In the genomic region with DNA sequence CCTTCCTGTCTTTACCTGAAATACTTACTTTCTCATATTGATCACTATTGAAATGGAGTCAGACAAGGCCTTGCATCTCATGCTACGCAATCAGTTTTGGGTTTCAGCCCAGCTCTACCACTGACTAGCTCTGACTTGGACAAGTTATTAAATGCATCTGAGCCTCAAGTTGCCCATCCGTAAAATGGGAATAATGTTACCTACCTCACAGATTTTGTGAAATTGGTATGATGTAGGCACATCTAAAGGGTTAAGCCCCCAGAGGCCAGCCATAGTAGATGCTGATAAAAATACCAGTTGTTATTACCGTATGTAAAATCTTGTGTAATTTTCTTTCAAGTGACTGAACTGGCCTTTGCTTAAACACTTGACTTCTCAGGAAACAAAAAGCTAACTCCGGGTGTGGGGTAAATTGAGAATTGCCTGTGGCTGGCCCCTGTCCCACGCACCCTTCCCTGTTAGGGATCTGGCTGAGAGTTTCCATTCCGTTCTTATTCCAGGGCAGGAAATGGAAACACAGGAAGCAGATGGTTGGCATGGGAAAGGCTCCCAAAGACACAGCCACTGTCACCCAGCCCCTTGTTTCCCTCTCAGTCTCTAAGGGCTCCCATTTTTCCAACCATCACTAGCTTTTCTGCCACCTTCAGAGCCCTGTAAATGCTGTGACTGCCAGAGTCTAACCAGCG, we compare ENCODE assay signal across 14 cellular contexts. TPM values are rescaled to one million over a fixed set of nuclear protein-coding genes. Genes with fewer than 3 reads are reported as not detected.
DNase-seq lines count a peak whose midpoint lies in the region; ATAC-seq and TF ChIP-seq lines count a peak whose summit lies in the region.
"Had no signal": no experiment of that assay in that cellular context is flagged by ENCODE, and none has a peak within 500 bp of the region (broad histone marks: within the 10 kb centered on the region; RNA-seq: fewer than 3 reads in every experiment).

No MANE protein-coding gene starts in this region.

- H3K27ac ChIP-seq in heart left ventricle, result peak overlapping the region; percentile 29 to 98 (median 94)
- peak overlapping the region; percentile 43 to 78 for H3K27ac ChIP-seq in left lung
- H3K27ac ChIP-seq in body of pancreas, result peak overlapping the region in 2 of 4 donors; percentile 5 to 80

- ATAC-seq in heart left ventricle, result no peak
- ATAC-seq in left lung, result peak; percentile 17
- no peak for ATAC-seq in HG03469 (IDR thresholded peaks at IDR 0.05; ENCODE audit: unreplicated experiment)
- ATAC-seq in body of pancreas, result no peak

- no peaks in the 10 kb centered on the region for H3K9me3 ChIP-seq in heart left ventricle
- H3K9me3 ChIP-seq in left lung, result no peaks in the 10 kb centered on the region
- no peaks in the 10 kb centered on the region for H3K9me3 ChIP-seq in body of pancreas
- H3K9me3 ChIP-seq: HAP-1 had no signal

- no peak for TF ChIP-seq POLR2A in heart left ventricle (IDR thresholded peaks at IDR 0.05)
- no peak for TF ChIP-seq POLR2A in body of pancreas (IDR thresholded peaks at IDR 0.05)

- DNase-seq in heart left ventricle (no peak), cardiac septum (ENCODE audit: low spot score) (no peak), left lung (no peak), type B pancreatic cell (ENCODE audit: extremely low spot score, unreplicated experiment) (no peak), body of pancreas (no peak), NCI-H345 treated with DMSO at 0.1 percent for 48 hours (lab: John Stamatoyannopoulos, UW; ENCODE audit: unreplicated experiment) (no peak)
- no peak for DNase-seq in activated T-helper 2 cell treated with anti-CD3 and anti-CD28 coated beads, Interferon-gamma antibody, Interleukin-2, Interleukin-4, amounts not matched to agents 10 μg/mL and 5 μg/mL and 100 μg/mL, durations not matched to agents 14 hours and 24 hours and 36 hours (ENCODE audit: low spot score)
- DNase-seq: amniotic stem cell; CD8-positive, alpha-beta T cell; endodermal cell; nephron progenitor cell; stimulated activated naive CD4-positive, alpha-beta T cell treated with Interleukin-2 at 50 U/mL for 16 hours had no signal

- H3K36me3 Mint-ChIP-seq in activated T-helper 2 cell treated with anti-CD3 and anti-CD28 coated beads, Interferon-gamma antibody, Interleukin-2, Interleukin-4, amounts not matched to agents 10 μg/mL and 5 μg/mL and 100 μg/mL, durations not matched to agents 14 hours and 24 hours and 36 hours (ENCODE audit: low read depth), result peaks cover 98% of the 10 kb centered on the region
- peaks cover 21% of the 10 kb centered on the region for H3K36me3 Mint-ChIP-seq in type B pancreatic cell

- H3K4me1 ChIP-seq in heart left ventricle, result peaks cover 29 to 100% (median 86%) of the 10 kb centered on the region in 12 donors
- H3K4me1 ChIP-seq in left lung, result peaks cover 47 to 88% of the 10 kb centered on the region in 2 donors
- peaks cover 38% of the 10 kb centered on the region for H3K4me1 ChIP-seq in body of pancreas
- H3K4me1 ChIP-seq: HAP-1 had no signal

- peak overlapping the region; percentile 96 for H3K4me3 Mint-ChIP-seq in activated T-helper 2 cell treated with anti-CD3 and anti-CD28 coated beads, Interferon-gamma antibody, Interleukin-2, Interleukin-4, amounts not matched to agents 10 μg/mL and 5 μg/mL and 100 μg/mL, durations not matched to agents 14 hours and 24 hours and 36 hours (ENCODE audit: low read depth)
- no peak overlapping the region for H3K4me3 Mint-ChIP-seq in type B pancreatic cell
- H3K4me3 Mint-ChIP-seq: CD8-positive, alpha-beta T cell; endodermal cell; nephron progenitor cell had no signal

- TF ChIP-seq CTCF in heart left ventricle (IDR thresholded peaks at IDR 0.05) (no peak), left lung (IDR thresholded peaks at IDR 0.05) (no peak), type B pancreatic cell (conservative IDR thresholded peaks at IDR 0.05) (no peak), body of pancreas (IDR thresholded peaks at IDR 0.05) (no peak)

- H3K27me3 ChIP-seq in heart left ventricle (no peaks in the 10 kb centered on the region), left lung (no peaks in the 10 kb centered on the region), body of pancreas (no peaks in the 10 kb centered on the region)

- H3K36me3 ChIP-seq in heart left ventricle (peaks cover 0 to 58% (median 30%) of the 10 kb centered on the region in 9 donors), left lung (peaks cover 0 to 37% of the 10 kb centered on the region in 2 donors), body of pancreas (replicated peaks in 1 of 2; ENCODE audit: insufficient read depth in 1 of 2, low read depth in 2 of 2) (no peaks in the 10 kb centered on the region)
- H3K36me3 ChIP-seq: HAP-1 had no signal

- H3K4me3 ChIP-seq in heart left ventricle (no peak overlapping the region), left lung (no peak overlapping the region), body of pancreas (no peak overlapping the region)
- H3K4me3 ChIP-seq: HAP-1 had no signal

- peak overlapping the region; percentile 81 for H3K27ac Mint-ChIP-seq in activated T-helper 2 cell treated with anti-CD3 and anti-CD28 coated beads, Interferon-gamma antibody, Interleukin-2, Interleukin-4, amounts not matched to agents 10 μg/mL and 5 μg/mL and 100 μg/mL, durations not matched to agents 14 hours and 24 hours and 36 hours
- H3K27ac Mint-ChIP-seq in type B pancreatic cell, result peak overlapping the region; percentile 42
- H3K27ac Mint-ChIP-seq: endodermal cell, nephron progenitor cell had no signal

- no peaks in the 10 kb centered on the region for H3K27me3 Mint-ChIP-seq in activated T-helper 2 cell treated with anti-CD3 and anti-CD28 coated beads, Interferon-gamma antibody, Interleukin-2, Interleukin-4, amounts not matched to agents 10 μg/mL and 5 μg/mL and 100 μg/mL, durations not matched to agents 14 hours and 24 hours and 36 hours (ENCODE audit: low read depth)
- peaks cover 9% of the 10 kb centered on the region for H3K27me3 Mint-ChIP-seq in type B pancreatic cell

- no peaks in the 10 kb centered on the region for H3K9me3 Mint-ChIP-seq in activated T-helper 2 cell treated with anti-CD3 and anti-CD28 coated beads, Interferon-gamma antibody, Interleukin-2, Interleukin-4, amounts not matched to agents 10 μg/mL and 5 μg/mL and 100 μg/mL, durations not matched to agents 14 hours and 24 hours and 36 hours
- no peaks in the 10 kb centered on the region for H3K9me3 Mint-ChIP-seq in type B pancreatic cell
- H3K9me3 Mint-ChIP-seq: CD8-positive, alpha-beta T cell; endodermal cell; nephron progenitor cell had no signal

- intact Hi-C loops in heart left ventricle (cut with DNase I), result loop anchor here in 3 of 10 donors (10.0 kb wide), 3 partner anchors 150 to 370 kb away; partner anchors contain the start of gene PDCD4 (in 1 of the 3)
- intact Hi-C loops in cardiac septum (cut with DNase I), result loop anchor here (5.0 to 10.0 kb wide), 2 partner anchors 293 to 500 kb away; partner anchors contain the start of gene ADD3
- intact Hi-C loops in activated T-helper 2 cell treated with anti-CD3 and anti-CD28 coated beads, Interferon-gamma antibody, Interleukin-2, Interleukin-4, amounts not matched to agents 10 μg/mL and 5 μg/mL and 100 μg/mL, durations not matched to agents 14 hours and 24 hours and 36 hours (cut with micrococcal nuclease), result loop anchor here (2.0 kb wide), 2 partner anchors 64 to 194 kb away; no protein-coding TSS in a partner anchor
- intact Hi-C loops in left lung (cut with DNase I), result no loop called here
- intact Hi-C loops in body of pancreas (cut with DNase I), result no loop called here

- peaks cover 82% of the 10 kb centered on the region for H3K4me1 Mint-ChIP-seq in activated T-helper 2 cell treated with anti-CD3 and anti-CD28 coated beads, Interferon-gamma antibody, Interleukin-2, Interleukin-4, amounts not matched to agents 10 μg/mL and 5 μg/mL and 100 μg/mL, durations not matched to agents 14 hours and 24 hours and 36 hours (ENCODE audit: low read depth)
- H3K4me1 Mint-ChIP-seq in type B pancreatic cell (ENCODE audit: unreplicated experiment), result peaks cover 48% of the 10 kb centered on the region

- WGBS in heart left ventricle, 4 donors, result 57 to 65% (median 60%) methylated on average over 7 of the region's 7 CpGs
- 79 to 82% methylated on average over 7 of the region's 7 CpGs for WGBS in body of pancreas, 2 donors

RNA-seq across cellular contexts. Expression of gene DUSP5, which starts 7.6 kb away (rescaled TPM):
- total RNA-seq in heart left ventricle (10 to 100 TPM in 7 of 9 donors, 1 to 10 TPM in 2; 5.5 to 36.4 (median 16.1) TPM), cardiac septum (29.4 TPM), left lung (10 to 100 TPM; 11.3 to 18.8 TPM), type B pancreatic cell (ENCODE audit: low replicate concordance) (16.3 and 61.6 TPM in 2 replicates), body of pancreas (1 to 10 TPM; 6.2 to 9.2 TPM)
- polyA plus RNA-seq in heart left ventricle, result 10 to 100 TPM in 1 of 2 donors, 1 to 10 TPM in 1; 3.5 to 42.7 TPM
- 84.3 and 86.2 TPM in 2 replicates for total RNA-seq in activated T-helper 2 cell treated with anti-CD3 and anti-CD28 coated beads, Interferon-gamma antibody, Interleukin-2, Interleukin-4, amounts not matched to agents 10 μg/mL and 5 μg/mL and 100 μg/mL, durations not matched to agents 14 hours and 24 hours and 36 hours

Comparison
In these comparisons a context has a peak if more than half of its experiments do, and no peak if none do; other contexts are left out.
1. intact Hi-C loops: an anchor here in cardiac septum (5.0 to 10.0 kb wide) and activated T-helper 2 cell treated with anti-CD3 and anti-CD28 coated beads, Interferon-gamma antibody, Interleukin-2, Interleukin-4, amounts not matched to agents 10 μg/mL and 5 μg/mL and 100 μg/mL, durations not matched to agents 14 hours and 24 hours and 36 hours (2.0 kb wide); none called in left lung and body of pancreas.